ENCODE assay signal across 8 cellular contexts in the genomic region with DNA sequence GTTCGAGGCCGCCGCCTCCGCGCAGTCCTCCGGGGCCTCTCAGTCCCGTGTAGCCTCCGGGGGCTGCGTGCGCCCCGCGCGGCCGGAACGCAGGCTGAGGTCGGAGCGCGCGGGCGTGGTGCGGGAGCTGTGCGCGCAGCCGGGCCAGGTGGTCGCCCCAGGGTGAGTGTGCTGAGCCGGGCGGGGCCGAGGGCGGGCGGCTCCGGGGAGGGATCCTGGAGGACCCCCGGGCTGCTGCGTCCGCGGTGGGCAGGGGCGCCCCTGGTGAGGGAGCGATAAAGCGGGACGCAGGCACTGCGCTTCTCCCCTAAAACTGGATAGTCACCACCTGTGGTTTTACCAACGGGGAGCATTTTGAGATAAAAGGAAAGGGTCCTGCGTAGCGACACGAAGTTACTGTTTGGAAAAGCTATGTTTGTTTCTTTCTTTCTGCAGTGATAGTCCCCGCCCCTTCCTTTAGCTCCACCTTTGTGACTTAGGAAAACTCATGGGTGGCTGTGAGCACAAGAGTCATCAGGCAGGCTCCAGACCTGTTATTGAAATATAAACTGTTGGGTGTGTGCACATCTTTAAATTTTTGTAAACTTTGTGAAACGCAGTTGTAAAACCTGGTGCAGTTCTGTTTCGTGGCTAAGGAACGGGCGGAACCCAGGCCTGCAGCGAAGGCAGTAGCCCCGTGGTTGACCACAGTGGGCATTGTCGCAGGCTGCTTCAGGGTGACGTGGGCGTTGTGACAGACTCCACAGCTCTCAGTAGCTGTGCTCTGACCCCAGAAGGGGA. TPM values are rescaled to one million over a fixed set of nuclear protein-coding genes. Genes with fewer than 3 reads are reported as not detected.
A peak's percentile ranks its signal among the peaks of the same experiment; 100 is the strongest.
DNase-seq lines count a peak whose midpoint lies in the region; ATAC-seq and TF ChIP-seq lines count a peak whose summit lies in the region.

No MANE protein-coding gene starts in this region.

- peak; percentile 20 for TF ChIP-seq POLR2A in prostate gland (IDR thresholded peaks at IDR 0.05)

- 6% methylated on average over 40 of the region's 54 CpGs for WGBS in prostate gland

- DNase-seq in GM10248 (ENCODE audit: extremely low spot score) (no peak), NCI-H345 (lab: John Stamatoyannopoulos, UW) (peak; percentile 8), foreskin keratinocyte (peak in 1 of 2 donors; percentile 37), prostate gland (ENCODE audit: low spot score) (peak; percentile 43), UCSD-AML1 (lab: John Stamatoyannopoulos, UW; ENCODE audit: unreplicated experiment) (no peak), ureter (ENCODE audit: low spot score) (no peak)

- H3K27me3 ChIP-seq in foreskin keratinocyte (no peaks in the 10 kb centered on the region), prostate gland (replicated peaks; ENCODE audit: insufficient read depth) (no peaks in the 10 kb centered on the region)

- CTCF ChIA-PET in GM10248 (lab: Yijun Ruan, JAX): interaction anchor here (0.9 kb wide), 1 partner anchor 299 kb away, joined by 3 read pairs; no protein-coding TSS in a partner anchor

- ATAC-seq in HG02759 (IDR thresholded peaks at IDR 0.05; ENCODE audit: unreplicated experiment) (peak; percentile 7), foreskin keratinocyte (peak; percentile 8)
- ATAC-seq in activated T-helper 17 cell treated with anti-CD3 and anti-CD28 coated beads, Interleukin-2, amount 50 U/mL, for 72 hours (replicated peaks): peak; percentile 10

- H3K4me1 ChIP-seq in foreskin keratinocyte (no peaks in the 10 kb centered on the region), prostate gland (replicated peaks) (peaks cover 11% of the 10 kb centered on the region)

- TF ChIP-seq CTCF in GM10248 (IDR thresholded peaks at IDR 0.05; ENCODE audit: control extremely low read depth, extremely low read depth, low read depth, missing control alignments): peak; percentile 1
- TF ChIP-seq CTCF in foreskin keratinocyte (conservative IDR thresholded peaks at IDR 0.05): no peak
- peak in 1 of 4 experiments; percentile 2 for TF ChIP-seq CTCF in prostate gland (IDR thresholded peaks at IDR 0.05)

- peak overlapping the region; percentile 97 for H3K4me3 Mint-ChIP-seq in activated T-helper 17 cell treated with anti-CD3 and anti-CD28 coated beads, Interleukin-2, amount 50 U/mL, for 72 hours

- no peaks in the 10 kb centered on the region for H3K9me3 ChIP-seq in prostate gland

- peak overlapping the region; percentile 69 to 88 for H3K4me3 ChIP-seq in prostate gland

- peaks cover 66% of the 10 kb centered on the region for H3K36me3 Mint-ChIP-seq in activated T-helper 17 cell treated with anti-CD3 and anti-CD28 coated beads, Interleukin-2, amount 50 U/mL, for 72 hours (ENCODE audit: low read depth)

- peaks cover 37% of the 10 kb centered on the region for H3K4me1 Mint-ChIP-seq in activated T-helper 17 cell treated with anti-CD3 and anti-CD28 coated beads, Interleukin-2, amount 50 U/mL, for 72 hours

- peak overlapping the region; percentile 96 for H3K27ac Mint-ChIP-seq in activated T-helper 17 cell treated with anti-CD3 and anti-CD28 coated beads, Interleukin-2, amount 50 U/mL, for 72 hours

- POLR2A ChIA-PET in GM10248 (lab: Yijun Ruan, JAX): interaction anchor here (0.9 kb wide), 1 partner anchor 282 kb away, joined by 3 read pairs; no protein-coding TSS in a partner anchor

- intact Hi-C loops in prostate gland (cut with DNase I): loop anchor here (10.0 kb wide), 1 partner anchor 265 kb away; no protein-coding TSS in a partner anchor

- peak overlapping the region; percentile 87 for H3K27ac ChIP-seq in foreskin keratinocyte
- H3K27ac ChIP-seq in prostate gland: peak overlapping the region; percentile 98 to 99

- no peaks in the 10 kb centered on the region for H3K36me3 ChIP-seq in prostate gland

- H3K9me3 Mint-ChIP-seq in activated T-helper 17 cell treated with anti-CD3 and anti-CD28 coated beads, Interleukin-2, amount 50 U/mL, for 72 hours: no peaks in the 10 kb centered on the region

- no peaks in the 10 kb centered on the region for H3K27me3 Mint-ChIP-seq in activated T-helper 17 cell treated with anti-CD3 and anti-CD28 coated beads, Interleukin-2, amount 50 U/mL, for 72 hours

RNA-seq across cellular contexts. Expression of gene CTDP1, which starts 0.7 kb away (rescaled TPM):
- 10 to 100 TPM; 38.8 to 48.5 TPM for total RNA-seq in activated T-helper 17 cell treated with anti-CD3 and anti-CD28 coated beads, Interleukin-2, amount 50 U/mL, for 72 hours
- total RNA-seq in foreskin keratinocyte (15.0 and 15.2 TPM in 2 replicates), prostate gland (10 to 100 TPM; 23.0 to 33.6 TPM), ureter (23.8 TPM)
- 12.1 and 13.5 TPM in 2 replicates for polyA plus RNA-seq in foreskin keratinocyte

Comparison
In these comparisons a context has a peak if more than half of its experiments do, and no peak if none do; other contexts are left out.
1. DNase-seq: peak in NCI-H345 (single experiment) and prostate gland (single experiment); none in GM10248 (single experiment), UCSD-AML1 (single experiment) and ureter (single experiment).
2. Peak in every context shown above with its lines, with median percentiles within 50 percentile points of each other: ATAC-seq.